ENCODE assay signal across 2 cellular contexts in the genomic region with DNA sequence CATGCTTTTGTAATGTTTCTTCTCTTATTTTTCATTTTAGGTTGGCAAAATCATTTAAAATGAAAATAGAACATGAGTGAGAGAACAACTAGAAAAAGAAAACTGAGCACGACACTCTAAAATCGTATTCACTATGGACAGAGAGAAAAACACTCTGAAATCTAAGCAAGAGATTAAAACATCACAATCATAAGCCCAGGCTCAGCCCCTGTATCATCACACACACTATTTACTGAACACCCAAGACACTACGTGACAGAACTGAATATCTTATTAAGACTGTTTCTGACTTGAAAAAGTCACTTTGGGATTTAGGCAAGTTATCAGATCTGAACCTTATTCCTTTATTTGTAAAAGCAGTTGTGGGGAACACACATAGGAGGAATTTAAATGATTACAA.
TF ChIP-seq lines count a peak whose summit lies in the region.

No MANE protein-coding gene starts in this region.

TF ChIP-seq in GM23338, 12 proteins besides CTCF, POLR2A, EP300 and RAD21 (continued from another document):
- TF ChIP-seq, protein P1, sequence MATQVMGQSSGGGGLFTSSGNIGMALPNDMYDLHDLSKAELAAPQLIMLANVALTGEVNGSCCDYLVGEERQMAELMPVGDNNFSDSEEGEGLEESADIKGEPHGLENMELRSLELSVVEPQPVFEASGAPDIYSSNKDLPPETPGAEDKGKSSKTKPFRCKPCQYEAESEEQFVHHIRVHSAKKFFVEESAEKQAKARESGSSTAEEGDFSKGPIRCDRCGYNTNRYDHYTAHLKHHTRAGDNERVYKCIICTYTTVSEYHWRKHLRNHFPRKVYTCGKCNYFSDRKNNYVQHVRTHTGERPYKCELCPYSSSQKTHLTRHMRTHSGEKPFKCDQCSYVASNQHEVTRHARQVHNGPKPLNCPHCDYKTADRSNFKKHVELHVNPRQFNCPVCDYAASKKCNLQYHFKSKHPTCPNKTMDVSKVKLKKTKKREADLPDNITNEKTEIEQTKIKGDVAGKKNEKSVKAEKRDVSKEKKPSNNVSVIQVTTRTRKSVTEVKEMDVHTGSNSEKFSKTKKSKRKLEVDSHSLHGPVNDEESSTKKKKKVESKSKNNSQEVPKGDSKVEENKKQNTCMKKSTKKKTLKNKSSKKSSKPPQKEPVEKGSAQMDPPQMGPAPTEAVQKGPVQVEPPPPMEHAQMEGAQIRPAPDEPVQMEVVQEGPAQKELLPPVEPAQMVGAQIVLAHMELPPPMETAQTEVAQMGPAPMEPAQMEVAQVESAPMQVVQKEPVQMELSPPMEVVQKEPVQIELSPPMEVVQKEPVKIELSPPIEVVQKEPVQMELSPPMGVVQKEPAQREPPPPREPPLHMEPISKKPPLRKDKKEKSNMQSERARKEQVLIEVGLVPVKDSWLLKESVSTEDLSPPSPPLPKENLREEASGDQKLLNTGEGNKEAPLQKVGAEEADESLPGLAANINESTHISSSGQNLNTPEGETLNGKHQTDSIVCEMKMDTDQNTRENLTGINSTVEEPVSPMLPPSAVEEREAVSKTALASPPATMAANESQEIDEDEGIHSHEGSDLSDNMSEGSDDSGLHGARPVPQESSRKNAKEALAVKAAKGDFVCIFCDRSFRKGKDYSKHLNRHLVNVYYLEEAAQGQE (IDR thresholded peaks at IDR 0.05; ENCODE audit: unreplicated experiment), result no peak
- no peak for TF ChIP-seq POLR2AphosphoS5 (IDR thresholded peaks at IDR 0.05; ENCODE audit: low read depth)

TF ChIP-seq in HepG2, 621 proteins besides CTCF, POLR2A, EP300 and RAD21 (continued from another document):
- TF ChIP-seq, protein P2, sequence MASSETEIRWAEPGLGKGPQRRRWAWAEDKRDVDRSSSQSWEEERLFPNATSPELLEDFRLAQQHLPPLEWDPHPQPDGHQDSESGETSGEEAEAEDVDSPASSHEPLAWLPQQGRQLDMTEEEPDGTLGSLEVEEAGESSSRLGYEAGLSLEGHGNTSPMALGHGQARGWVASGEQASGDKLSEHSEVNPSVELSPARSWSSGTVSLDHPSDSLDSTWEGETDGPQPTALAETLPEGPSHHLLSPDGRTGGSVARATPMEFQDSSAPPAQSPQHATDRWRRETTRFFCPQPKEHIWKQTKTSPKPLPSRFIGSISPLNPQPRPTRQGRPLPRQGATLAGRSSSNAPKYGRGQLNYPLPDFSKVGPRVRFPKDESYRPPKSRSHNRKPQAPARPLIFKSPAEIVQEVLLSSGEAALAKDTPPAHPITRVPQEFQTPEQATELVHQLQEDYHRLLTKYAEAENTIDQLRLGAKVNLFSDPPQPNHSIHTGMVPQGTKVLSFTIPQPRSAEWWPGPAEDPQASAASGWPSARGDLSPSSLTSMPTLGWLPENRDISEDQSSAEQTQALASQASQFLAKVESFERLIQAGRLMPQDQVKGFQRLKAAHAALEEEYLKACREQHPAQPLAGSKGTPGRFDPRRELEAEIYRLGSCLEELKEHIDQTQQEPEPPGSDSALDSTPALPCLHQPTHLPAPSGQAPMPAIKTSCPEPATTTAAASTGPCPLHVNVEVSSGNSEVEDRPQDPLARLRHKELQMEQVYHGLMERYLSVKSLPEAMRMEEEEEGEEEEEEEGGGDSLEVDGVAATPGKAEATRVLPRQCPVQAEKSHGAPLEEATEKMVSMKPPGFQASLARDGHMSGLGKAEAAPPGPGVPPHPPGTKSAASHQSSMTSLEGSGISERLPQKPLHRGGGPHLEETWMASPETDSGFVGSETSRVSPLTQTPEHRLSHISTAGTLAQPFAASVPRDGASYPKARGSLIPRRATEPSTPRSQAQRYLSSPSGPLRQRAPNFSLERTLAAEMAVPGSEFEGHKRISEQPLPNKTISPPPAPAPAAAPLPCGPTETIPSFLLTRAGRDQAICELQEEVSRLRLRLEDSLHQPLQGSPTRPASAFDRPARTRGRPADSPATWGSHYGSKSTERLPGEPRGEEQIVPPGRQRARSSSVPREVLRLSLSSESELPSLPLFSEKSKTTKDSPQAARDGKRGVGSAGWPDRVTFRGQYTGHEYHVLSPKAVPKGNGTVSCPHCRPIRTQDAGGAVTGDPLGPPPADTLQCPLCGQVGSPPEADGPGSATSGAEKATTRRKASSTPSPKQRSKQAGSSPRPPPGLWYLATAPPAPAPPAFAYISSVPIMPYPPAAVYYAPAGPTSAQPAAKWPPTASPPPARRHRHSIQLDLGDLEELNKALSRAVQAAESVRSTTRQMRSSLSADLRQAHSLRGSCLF (CRISPR knock-in tag; IDR thresholded peaks at IDR 0.05; ENCODE audit: borderline replicate concordance), result no peak
- TF ChIP-seq, protein P3, sequence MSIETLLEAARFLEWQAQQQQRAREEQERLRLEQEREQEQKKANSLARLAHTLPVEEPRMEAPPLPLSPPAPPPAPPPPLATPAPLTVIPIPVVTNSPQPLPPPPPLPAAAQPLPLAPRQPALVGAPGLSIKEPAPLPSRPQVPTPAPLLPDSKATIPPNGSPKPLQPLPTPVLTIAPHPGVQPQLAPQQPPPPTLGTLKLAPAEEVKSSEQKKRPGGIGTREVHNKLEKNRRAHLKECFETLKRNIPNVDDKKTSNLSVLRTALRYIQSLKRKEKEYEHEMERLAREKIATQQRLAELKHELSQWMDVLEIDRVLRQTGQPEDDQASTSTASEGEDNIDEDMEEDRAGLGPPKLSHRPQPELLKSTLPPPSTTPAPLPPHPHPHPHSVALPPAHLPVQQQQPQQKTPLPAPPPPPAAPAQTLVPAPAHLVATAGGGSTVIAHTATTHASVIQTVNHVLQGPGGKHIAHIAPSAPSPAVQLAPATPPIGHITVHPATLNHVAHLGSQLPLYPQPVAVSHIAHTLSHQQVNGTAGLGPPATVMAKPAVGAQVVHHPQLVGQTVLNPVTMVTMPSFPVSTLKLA (IDR thresholded peaks at IDR 0.05), result no peak
- TF ChIP-seq, protein P4, sequence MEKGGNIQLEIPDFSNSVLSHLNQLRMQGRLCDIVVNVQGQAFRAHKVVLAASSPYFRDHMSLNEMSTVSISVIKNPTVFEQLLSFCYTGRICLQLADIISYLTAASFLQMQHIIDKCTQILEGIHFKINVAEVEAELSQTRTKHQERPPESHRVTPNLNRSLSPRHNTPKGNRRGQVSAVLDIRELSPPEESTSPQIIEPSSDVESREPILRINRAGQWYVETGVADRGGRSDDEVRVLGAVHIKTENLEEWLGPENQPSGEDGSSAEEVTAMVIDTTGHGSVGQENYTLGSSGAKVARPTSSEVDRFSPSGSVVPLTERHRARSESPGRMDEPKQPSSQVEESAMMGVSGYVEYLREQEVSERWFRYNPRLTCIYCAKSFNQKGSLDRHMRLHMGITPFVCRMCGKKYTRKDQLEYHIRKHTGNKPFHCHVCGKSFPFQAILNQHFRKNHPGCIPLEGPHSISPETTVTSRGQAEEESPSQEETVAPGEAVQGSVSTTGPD (CRISPR knock-in tag; IDR thresholded peaks at IDR 0.05), result no peak
